In the genomic region with DNA sequence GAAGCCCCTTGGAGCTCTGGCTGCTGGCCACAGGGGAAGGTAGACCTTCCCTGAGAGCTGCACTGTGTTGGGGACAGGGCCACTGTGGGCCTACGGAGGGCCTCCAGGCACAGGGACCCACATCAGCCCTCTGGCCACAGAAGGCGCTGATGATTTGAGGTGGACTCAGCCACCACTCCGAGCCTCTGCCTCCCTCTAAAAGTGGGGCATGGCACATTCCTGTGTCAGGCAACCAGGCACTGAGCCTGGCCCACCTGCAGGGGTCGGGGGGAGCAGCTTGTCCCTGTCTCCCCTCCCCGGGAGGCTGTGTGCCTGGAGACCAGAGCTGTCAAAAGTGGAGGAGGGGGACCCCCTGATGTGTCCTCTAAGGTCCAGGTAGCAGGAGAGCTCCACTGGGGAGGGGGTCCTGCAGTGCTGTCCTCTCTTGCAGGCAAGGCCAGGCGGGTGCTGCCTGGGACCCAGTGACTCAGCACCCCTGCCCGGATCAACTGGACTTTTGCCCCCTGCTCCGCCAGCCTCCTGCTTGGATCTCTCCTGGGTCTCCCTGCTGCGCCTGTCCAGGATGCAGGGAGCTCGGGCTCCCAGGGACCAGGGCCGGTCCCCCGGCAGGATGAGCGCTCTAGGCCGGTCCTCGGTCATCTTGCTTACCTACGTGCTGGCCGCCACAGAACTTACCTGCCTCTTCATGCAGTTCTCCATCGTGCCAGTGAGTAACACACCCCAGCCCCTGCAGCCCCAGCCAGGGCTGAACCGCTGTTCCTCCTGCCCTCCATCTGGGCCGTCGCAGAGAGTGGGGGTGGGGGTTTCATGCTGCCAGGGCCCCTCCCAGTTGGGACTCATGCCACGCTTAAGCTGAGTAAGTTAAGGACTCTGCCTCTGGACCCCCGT, we compare ENCODE assay signal across 8 cellular contexts.
A peak's percentile ranks its signal among the peaks of the same experiment; 100 is the strongest.
DNase-seq lines count a peak whose midpoint lies in the region; ATAC-seq and TF ChIP-seq lines count a peak whose summit lies in the region.

No MANE protein-coding gene starts in this region.

- H3K9me3 ChIP-seq in OCI-LY1 (ENCODE audit: low read length), result no peaks in the 10 kb centered on the region

- H3K4me3 ChIP-seq in OCI-LY1 (ENCODE audit: low read depth, low read length, poor library complexity, severe bottlenecking) (peak overlapping the region; percentile 71), fibroblast of pulmonary artery (replicated peaks; ENCODE audit: low read depth, low read length) (peak overlapping the region; percentile 64), retinal pigment epithelial cell (ENCODE audit: low read length) (peak overlapping the region; percentile 52)

- no peaks in the 10 kb centered on the region for H3K36me3 ChIP-seq in OCI-LY1 (ENCODE audit: insufficient read depth, low read length)

- H3K79me2 ChIP-seq in OCI-LY1 (ENCODE audit: insufficient read depth, low read length), result no peaks in the 10 kb centered on the region

- H3K9ac ChIP-seq in OCI-LY1 (ENCODE audit: low read length), result peak overlapping the region; percentile 69; the same call in 1 of the 2 replicates

- TF ChIP-seq CTCF in OCI-LY1 (IDR thresholded peaks at IDR 0.05; ENCODE audit: low read length), result no peak
- no peak for TF ChIP-seq CTCF in fibroblast of pulmonary artery (IDR thresholded peaks at IDR 0.05; ENCODE audit: low read length, missing control alignments)
- no peak for TF ChIP-seq CTCF in retinal pigment epithelial cell (conservative IDR thresholded peaks at IDR 0.05; ENCODE audit: low read depth, low read length)

- no peaks in the 10 kb centered on the region for H3K9me2 ChIP-seq in OCI-LY1 (ENCODE audit: low read depth, low read length)

- H3K27ac ChIP-seq in OCI-LY1 (ENCODE audit: low read depth, low read length, poor library complexity, severe bottlenecking), result no peak overlapping the region

- H3K4me1 ChIP-seq in OCI-LY1 (ENCODE audit: insufficient read depth, low read length, severe bottlenecking), result peaks cover 16% of the 10 kb centered on the region

- H4K20me1 ChIP-seq in OCI-LY1 (ENCODE audit: insufficient read depth, low read length), result no peaks in the 10 kb centered on the region

- peak overlapping the region; percentile 82 for H3K4me2 ChIP-seq in OCI-LY1 (ENCODE audit: low read length)

- no peaks in the 10 kb centered on the region for H3F3A ChIP-seq in OCI-LY1 (ENCODE audit: insufficient read depth, low read length)

- ATAC-seq in GM19043 (IDR thresholded peaks at IDR 0.05; ENCODE audit: low read depth, unreplicated experiment) (peak; percentile 5), GM18873 (IDR thresholded peaks at IDR 0.05; ENCODE audit: low FRiP score, unreplicated experiment) (no peak)

- DNase-seq in fibroblast of pulmonary artery (ENCODE audit: low read depth) (no peak), retinal pigment epithelial cell (ENCODE audit: low read depth) (no peak), middle frontal gyrus (ENCODE audit: extremely low spot score, low spot score) (no peak), retina (no peak), NCI-H446 (lab: John Stamatoyannopoulos, UW) (no peak)

- H2AFZ ChIP-seq in OCI-LY1 (ENCODE audit: low read length), result no peak overlapping the region

- peaks cover 9% of the 10 kb centered on the region; the same call in 1 of the 2 replicates for H3K27me3 ChIP-seq in OCI-LY1 (ENCODE audit: insufficient read depth, low read length)
